Comparison of ENCODE assay signal across 10 cellular contexts in the genomic region with DNA sequence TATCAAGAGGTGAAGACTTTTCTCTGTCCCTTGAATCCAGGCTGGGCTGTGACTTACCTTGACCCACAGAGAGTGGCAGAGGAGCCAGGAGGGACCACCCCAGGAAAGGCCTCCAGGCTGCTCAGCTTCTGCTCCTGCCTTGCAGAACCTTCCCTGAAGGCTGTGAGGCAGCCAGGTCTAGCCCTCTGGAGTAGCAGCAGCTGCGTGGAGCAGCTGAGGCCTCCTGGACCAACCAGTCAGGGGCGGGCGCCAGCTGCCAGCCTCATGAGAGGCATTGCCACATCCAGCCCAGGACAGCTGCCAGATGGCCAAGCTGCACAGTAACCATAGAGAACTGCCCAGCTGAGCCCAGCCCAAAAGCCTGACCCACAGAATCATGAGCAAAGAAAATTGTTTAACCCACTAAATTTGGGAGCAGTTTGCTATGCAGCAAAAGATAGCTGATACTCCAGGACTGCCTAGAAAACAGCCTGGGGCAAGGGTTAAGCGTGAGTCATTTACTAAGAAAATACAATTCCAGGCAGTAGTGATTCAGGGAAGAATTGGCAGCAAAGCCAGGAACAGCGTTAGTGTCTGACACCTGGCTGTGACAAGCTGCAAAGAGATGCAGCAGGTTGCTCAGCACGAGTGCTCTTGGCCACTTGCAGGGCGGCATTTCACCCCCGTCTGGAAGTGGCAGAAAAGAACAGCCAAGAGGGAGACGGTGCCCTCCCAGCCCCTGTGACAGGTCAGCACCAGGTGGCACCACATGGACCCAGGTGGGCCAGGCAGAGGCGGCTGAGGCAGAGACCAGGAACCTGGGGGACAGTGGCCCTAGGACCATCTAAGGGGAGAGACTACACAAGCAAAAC. TPM values are rescaled to one million over a fixed set of nuclear protein-coding genes. Genes with fewer than 3 reads are reported as not detected.
DNase-seq lines count a peak whose midpoint lies in the region; ATAC-seq, FAIRE-seq and TF ChIP-seq lines count a peak whose summit lies in the region.
"Had no signal": no experiment of that assay in that cellular context is flagged by ENCODE, and none has a peak within 500 bp of the region (broad histone marks: within the 10 kb centered on the region; RNA-seq: fewer than 3 reads in every experiment).

No MANE protein-coding gene starts in this region.

- intact Hi-C loops in kidney (cut with DNase I), result no loop called here

- H3K27me3 ChIP-seq in AG04450 (ENCODE audit: control insufficient read depth, insufficient read depth, low read length) (no peaks in the 10 kb centered on the region), adipocyte (replicated peaks; ENCODE audit: control insufficient read depth, insufficient read depth, low read length) (peaks cover 26% of the 10 kb centered on the region), keratinocyte (ENCODE audit: control insufficient read depth, extremely low read depth, insufficient read depth, low read length) (peaks cover 21% of the 10 kb centered on the region)

- DNase-seq in AG04450 (ENCODE audit: low read depth, low spot score) (peak; percentile 10), HK-2 (ENCODE audit: unreplicated experiment) (peak; percentile 26), adipocyte (ENCODE audit: low read depth) (peak; percentile 48), keratinocyte (ENCODE audit: low read depth, low spot score) (peak; percentile 33), NCI-H2227 treated with DMSO at 0.1 percent for 48 hours (lab: John Stamatoyannopoulos, UW) (no peak), kidney (no peak), SKM-1 (lab: John Stamatoyannopoulos, UW; ENCODE audit: unreplicated experiment) (no peak)
- DNase-seq: COR-L47 had no signal

- no peak overlapping the region for H3K27ac ChIP-seq in AG04450 (ENCODE audit: low read depth, low read length)
- no peak overlapping the region for H3K27ac ChIP-seq in keratinocyte (ENCODE audit: control insufficient read depth, insufficient read depth, low read length)
- no peak overlapping the region for H3K27ac ChIP-seq in kidney (ENCODE audit: low read depth in 2 of 2, low read length in 2 of 2)

- no peak overlapping the region for H2AFZ ChIP-seq in keratinocyte (ENCODE audit: control insufficient read depth, low read length)

- dilution Hi-C loops in keratinocyte (cut with MboI; ENCODE audit: extremely low pct_ligation_motif_present, low sequenced_read_pairs), result no loop called here

- no peaks in the 10 kb centered on the region for H3K4me1 ChIP-seq in adipocyte (ENCODE audit: control insufficient read depth, insufficient read depth, low read length)
- H3K4me1 ChIP-seq in keratinocyte (ENCODE audit: control insufficient read depth, extremely low read depth, insufficient read depth, low read length), result peaks cover 5% of the 10 kb centered on the region
- H3K4me1 ChIP-seq in kidney (ENCODE audit: control insufficient read depth in 1 of 2, insufficient read depth in 1 of 2, low read depth in 1 of 2, low read length in 2 of 2), result no peaks in the 10 kb centered on the region

- CTCF ChIA-PET in AG04450 (lab: Charles Lee), result no interaction called here

- H3K79me2 ChIP-seq in keratinocyte (ENCODE audit: control insufficient read depth, insufficient read depth, low read length), result no peaks in the 10 kb centered on the region

- H4K20me1 ChIP-seq in keratinocyte (ENCODE audit: control insufficient read depth, extremely low read depth, insufficient read depth, low read length), result no peaks in the 10 kb centered on the region

- FAIRE-seq in keratinocyte (lab: Jason Lieb, UNC) (peak; percentile 78), kidney (lab: Jason Lieb, UNC) (no peak)

- H3K9ac ChIP-seq in adipocyte (ENCODE audit: low read length) (no peak overlapping the region), keratinocyte (ENCODE audit: control insufficient read depth, extremely low read depth, insufficient read depth, low read length) (no peak overlapping the region), kidney (ENCODE audit: low read length in 2 of 2) (no peak overlapping the region)

- H3K9me3 ChIP-seq in AG04450 (ENCODE audit: control insufficient read depth, insufficient read depth, low read length) (peaks cover 8% of the 10 kb centered on the region; the same call in 1 of the 2 replicates), adipocyte (ENCODE audit: control insufficient read depth, low read length) (no peaks in the 10 kb centered on the region), keratinocyte (ENCODE audit: control insufficient read depth, low read depth, low read length) (no peaks in the 10 kb centered on the region), kidney (ENCODE audit: control insufficient read depth in 1 of 2, low read length in 2 of 2) (no peaks in the 10 kb centered on the region)

- no peak for ATAC-seq in HG02642 (IDR thresholded peaks at IDR 0.05; ENCODE audit: poor library complexity, unreplicated experiment)

- H3K4me3 ChIP-seq in AG04450 (ENCODE audit: low read depth, low read length), result no peak overlapping the region
- H3K4me3 ChIP-seq in adipocyte (ENCODE audit: low read length), result no peak overlapping the region
- H3K4me3 ChIP-seq in keratinocyte (ENCODE audit: control insufficient read depth in 2 of 3, extremely low read depth in 1 of 3, insufficient read depth in 2 of 3, low read depth in 1 of 3, low read length in 3 of 3), result no peak overlapping the region
- H3K4me3 ChIP-seq in kidney (ENCODE audit: low read length in 2 of 2), result no peak overlapping the region

- TF ChIP-seq CTCF in AG04450 (IDR thresholded peaks at IDR 0.05; ENCODE audit: low read depth, low read length) (no peak), keratinocyte (optimal IDR thresholded peaks at IDR 0.05 in 1 of 3, IDR thresholded peaks at IDR 0.05 in 1 of 3, conservative IDR thresholded peaks at IDR 0.05 in 1 of 3; ENCODE audit: extremely low read depth in 1 of 3, insufficient read depth in 2 of 3, low read length in 3 of 3) (peak in 2 of 3 experiments; percentile 16 to 37), kidney (IDR thresholded peaks at IDR 0.05; ENCODE audit: borderline replicate concordance, extremely low read depth, insufficient read depth) (no peak)

- no peaks in the 10 kb centered on the region for H3K9me1 ChIP-seq in keratinocyte (ENCODE audit: control insufficient read depth, extremely low read depth, insufficient read depth, low read length)

- POLR2A ChIA-PET in AG04450 (lab: Yijun Ruan, JAX), result no interaction called here

- no peak overlapping the region for H3K4me2 ChIP-seq in keratinocyte (ENCODE audit: control insufficient read depth, extremely low read depth, insufficient read depth, low read depth, low read length)

- H3K36me3 ChIP-seq in adipocyte (ENCODE audit: control insufficient read depth, insufficient read depth, low read length, severe bottlenecking), result no peaks in the 10 kb centered on the region
- no peaks in the 10 kb centered on the region for H3K36me3 ChIP-seq in keratinocyte (ENCODE audit: control insufficient read depth in 2 of 2, extremely low read depth in 1 of 2, insufficient read depth in 2 of 2, low read length in 2 of 2)
- H3K36me3 ChIP-seq in kidney (ENCODE audit: control insufficient read depth in 1 of 2, insufficient read depth in 2 of 2, low read length in 2 of 2), result no peaks in the 10 kb centered on the region

RNA-seq across cellular contexts. Expression of a gene that starts 14.7 kb away (rescaled TPM):
- 0.20 and 0.64 TPM in 2 replicates for polyA plus RNA-seq in AG04450 (2011; rRNA removed)
- 0.46 and 0.52 TPM in 2 replicates for polyA minus RNA-seq in AG04450 (2011; rRNA and poly(A)+ RNA removed)
- polyA plus RNA-seq in keratinocyte, result 0.08 to 0.09 TPM in 2 of 3 replicates, not detected in the other
- not detected for polyA plus RNA-seq in keratinocyte (2011; ENCODE audit: low read depth)
- 0.09 and 0.17 TPM in 2 replicates for polyA plus RNA-seq in keratinocyte (2011; cell fraction: cytosol; rRNA removed)
- polyA plus RNA-seq in keratinocyte (2011; cell fraction: nucleus; rRNA removed), result 0.04 TPM in 1 of 2 replicates, not detected in the other
- polyA plus RNA-seq in keratinocyte (2012; ENCODE audit: low replicate concordance), result not detected in 2 replicates
- polyA minus RNA-seq in keratinocyte, result not detected in 3 replicates
- polyA minus RNA-seq in keratinocyte (2011; cell fraction: cytosol; rRNA and poly(A)+ RNA removed), result not detected
- polyA minus RNA-seq in keratinocyte (2011; cell fraction: nucleus; rRNA and poly(A)+ RNA removed), result not detected in 2 replicates
- 10.7 TPM for total RNA-seq in kidney
- 10.8 TPM for polyA plus RNA-seq in kidney (ENCODE audit: insufficient read depth, low read depth, low replicate concordance)

RNA-seq across cellular contexts. Expression of a gene that starts 34.5 kb away (rescaled TPM):
- polyA plus RNA-seq in AG04450 (2011; rRNA removed) (not detected in 2 replicates), keratinocyte (not detected in 3 replicates), kidney (ENCODE audit: insufficient read depth, low read depth, low replicate concordance) (not detected)
- polyA minus RNA-seq in AG04450 (2011; rRNA and poly(A)+ RNA removed), result not detected in 2 replicates
- not detected for polyA plus RNA-seq in keratinocyte (2011; ENCODE audit: low read depth)
- polyA plus RNA-seq in keratinocyte (2011; cell fraction: cytosol; rRNA removed), result not detected in 2 replicates
- not detected in 2 replicates for polyA plus RNA-seq in keratinocyte (2011; cell fraction: nucleus; rRNA removed)
- polyA plus RNA-seq in keratinocyte (2012; ENCODE audit: low replicate concordance), result not detected in 2 replicates
- not detected in 3 replicates for polyA minus RNA-seq in keratinocyte
- not detected for polyA minus RNA-seq in keratinocyte (2011; cell fraction: cytosol; rRNA and poly(A)+ RNA removed)
- polyA minus RNA-seq in keratinocyte (2011; cell fraction: nucleus; rRNA and poly(A)+ RNA removed), result not detected in 2 replicates
- total RNA-seq in kidney, result not detected
- total RNA-seq: activated T-helper 2 cell treated with anti-CD3 and anti-CD28 coated beads, Interferon-gamma antibody, Interleukin-2, Interleukin-4, amounts not matched to agents 10 μg/mL and 5 μg/mL and 100 μg/mL, durations not matched to agents 14 hours and 24 hours and 36 hours had no signal

Comparison
In these comparisons a context has a peak if more than half of its experiments do, and no peak if none do; other contexts are left out.
1. DNase-seq: peak in AG04450 (single experiment), HK-2 (single experiment), adipocyte (single experiment) and keratinocyte (single experiment); none in NCI-H2227 treated with DMSO at 0.1 percent for 48 hours (single experiment), kidney (single experiment) and SKM-1 (single experiment).
2. CTCF ChIP-seq: peak in keratinocyte (2 of 3); none in AG04450 (single experiment) and kidney (single experiment).